1 cellular context compared by ENCODE assay signal in genomic region chr6:144265390-144265789, GRCh38.
TF ChIP-seq lines count a peak whose summit lies in the region.

No MANE protein-coding gene starts in this region.

TF ChIP-seq in IMR-90, 13 proteins besides CTCF, POLR2A, EP300 and RAD21 (continued from another document):
- TF ChIP-seq MAZ (IDR thresholded peaks at IDR 0.05; ENCODE audit: borderline replicate concordance, low read depth, low read length), result no peak
